Comparison of ENCODE assay signal across 14 cellular contexts in genomic region chr4:147714575-147715401, GRCh38. TPM values are rescaled to one million over a fixed set of nuclear protein-coding genes. Genes with fewer than 3 reads are reported as not detected.
DNase-seq lines count a peak whose midpoint lies in the region; ATAC-seq and TF ChIP-seq lines count a peak whose summit lies in the region.
"Had no signal": no experiment of that assay in that cellular context is flagged by ENCODE, and none has a peak within 500 bp of the region (broad histone marks: within the 10 kb centered on the region; RNA-seq: fewer than 3 reads in every experiment).

No MANE protein-coding gene starts in this region.

- POLR2A ChIA-PET in IMR-90 (lab: Charles Lee; ENCODE audit: unreplicated experiment) = no interaction called here

- H4K5ac ChIP-seq in IMR-90 (ENCODE audit: low read depth, low read length) = peak overlapping the region; percentile 70; the same call in 1 of the 2 replicates
- H4K5ac ChIP-seq in mesendoderm (ENCODE audit: low read length) = no peak overlapping the region

- H3K27me3 ChIP-seq in IMR-90 (ENCODE audit: control insufficient read depth, insufficient read depth, low read length) = no peaks in the 10 kb centered on the region
- no peaks in the 10 kb centered on the region for H3K27me3 ChIP-seq in mesendoderm (ENCODE audit: insufficient read depth, low read length, poor library complexity)
- H3K27me3 ChIP-seq: right lobe of liver had no signal

- no peaks in the 10 kb centered on the region for H3K79me2 ChIP-seq in mesendoderm (ENCODE audit: control insufficient read depth, insufficient read depth, low read length)

- H2AK5ac ChIP-seq in IMR-90 (ENCODE audit: low read depth, low read length) = peak overlapping the region; percentile 54; the same call in 1 of the 2 replicates
- H2AK5ac ChIP-seq in mesendoderm (ENCODE audit: low read length) = no peak overlapping the region

- no peaks in the 10 kb centered on the region for H3K79me1 ChIP-seq in IMR-90 (ENCODE audit: low read depth in 1 of 2, low read length in 2 of 2)
- no peaks in the 10 kb centered on the region for H3K79me1 ChIP-seq in mesendoderm (ENCODE audit: low read length)

- H3K4me3 ChIP-seq in IMR-90 (ENCODE audit: insufficient read depth, low read depth, low read length) = no peak overlapping the region
- H3K4me3 ChIP-seq in mesendoderm (ENCODE audit: low read length) = no peak overlapping the region
- H3K4me3 ChIP-seq: right lobe of liver had no signal

- peak; percentile 88 for ATAC-seq in IMR-90 (ENCODE audit: low read depth)
- no peak for ATAC-seq in GM19463 (IDR thresholded peaks at IDR 0.05; ENCODE audit: unreplicated experiment)
- ATAC-seq: right lobe of liver had no signal

- H3K18ac ChIP-seq in IMR-90 (ENCODE audit: low read depth, low read length) (peak overlapping the region; percentile 78), mesendoderm (ENCODE audit: low read length) (no peak overlapping the region)

- H3K9me3 ChIP-seq in IMR-90 (ENCODE audit: control insufficient read depth, insufficient read depth, low read length) = no peaks in the 10 kb centered on the region
- H3K9me3 ChIP-seq: right lobe of liver had no signal

- no peak overlapping the region for H2AK9ac ChIP-seq in IMR-90 (replicated peaks; ENCODE audit: low read depth, low read length, poor library complexity)

- intact Hi-C loops in IMR-90 (cut with micrococcal nuclease) = no loop called here

- H3K56ac ChIP-seq in IMR-90 (ENCODE audit: extremely low read depth, insufficient read depth, low read length) (no peak overlapping the region), mesendoderm (ENCODE audit: low read length) (no peak overlapping the region)

- H3K27ac ChIP-seq in IMR-90 (ENCODE audit: insufficient read depth, low read length) = peak overlapping the region; percentile 79
- H3K27ac ChIP-seq in mesendoderm (ENCODE audit: low read depth, low read length) = no peak overlapping the region
- H3K27ac ChIP-seq: HL-60, right lobe of liver had no signal

- TF ChIP-seq CTCF in IMR-90 (conservative IDR thresholded peaks at IDR 0.05; ENCODE audit: low read depth, low read length) = no peak

- 0 out of 2 replicates have a peak overlapping the region, but pooled peaks have one; percentile 47 for H2BK20ac ChIP-seq in IMR-90 (ENCODE audit: low read depth, low read length)

- no peaks in the 10 kb centered on the region for H3K36me3 ChIP-seq in IMR-90 (ENCODE audit: control insufficient read depth, insufficient read depth, low read length)
- no peaks in the 10 kb centered on the region for H3K36me3 ChIP-seq in mesendoderm (ENCODE audit: control insufficient read depth, insufficient read depth, low read length)
- H3K36me3 ChIP-seq: right lobe of liver had no signal

- dilution Hi-C loops in IMR-90 (cut with HindIII; ENCODE audit: low sequenced_read_pairs, unreplicated experiment) = no loop called here

- no peaks in the 10 kb centered on the region for H4K20me1 ChIP-seq in IMR-90 (ENCODE audit: insufficient read depth, low read length)

- DNase-seq in ACHN (peak; percentile 38), IMR-90 (peak; percentile 90), dedifferentiated amniotic fluid mesenchymal stem cell (ENCODE audit: extremely low spot score) (peak; percentile 78), mesendoderm (peak; percentile 53), NCI-H2171 treated with DMSO at 0.1 percent for 48 hours (lab: John Stamatoyannopoulos, UW) (no peak), DMS 273 treated with DMSO at 0.1 percent for 48 hours (lab: John Stamatoyannopoulos, UW) (no peak)
- no peak for DNase-seq in activated CD8-positive, alpha-beta memory T cell treated with anti-CD3 and anti-CD28 coated beads, Interleukin-2, amount 50 U/mL, for 48 hours
- DNase-seq: anterior cingulate cortex, foreskin melanocyte, NCI-H1092 treated with DMSO at 0.1 percent for 48 hours, NCI-H748 treated with DMSO at 0.1 percent for 48 hours, right lobe of liver had no signal

- H3K23ac ChIP-seq in IMR-90 (ENCODE audit: low read depth, low read length) = no peak overlapping the region
- H3K23ac ChIP-seq in mesendoderm (ENCODE audit: low read length) = no peak overlapping the region

- no peak overlapping the region for H4K91ac ChIP-seq in IMR-90 (ENCODE audit: insufficient read depth, low read depth, low read length)

- in situ Hi-C loops in ACHN (cut with HindIII; ENCODE audit: low pct_ligation_motif_present, low pct_unique_long_range_greater_than_20kb, low sequenced_read_pairs) = no loop called here
- in situ Hi-C loops in IMR-90 (cut with MboI; ENCODE audit: low sequenced_read_pairs) = no loop called here

- peak overlapping the region; percentile 67; the same call in 1 of the 2 replicates for H3K14ac ChIP-seq in IMR-90 (replicated peaks; ENCODE audit: low read depth, low read length)

- H2BK15ac ChIP-seq in IMR-90 (ENCODE audit: low read depth, low read length) (no peak overlapping the region), mesendoderm (replicated peaks; ENCODE audit: low read depth) (no peak overlapping the region)

- peaks cover 4% of the 10 kb centered on the region; the same call in 1 of the 2 replicates for H3K4me1 ChIP-seq in IMR-90 (ENCODE audit: control insufficient read depth, insufficient read depth, low read length)
- H3K4me1 ChIP-seq in mesendoderm (ENCODE audit: control insufficient read depth, low read depth, low read length) = no peaks in the 10 kb centered on the region
- H3K4me1 ChIP-seq: right lobe of liver had no signal

- no CpG with 5 or more reads among the region's 8 CpGs for WGBS in IMR-90 (ENCODE audit: extremely low coverage in 2 of 2, insufficient read length in 1 of 2), 2 experiments
- no CpG with 5 or more reads among the region's 8 CpGs for WGBS in mesendoderm (ENCODE audit: extremely low coverage, insufficient coverage, low lambda C conversion rate)

- TF ChIP-seq RAD21 in IMR-90 (IDR thresholded peaks at IDR 0.05; ENCODE audit: low read length) = no peak

- CTCF ChIA-PET in IMR-90 (lab: Yijun Ruan, JAX) = interaction anchor here (1.2 to 1.5 kb wide), 2 partner anchors 23 to 152 kb away, joined by 3 to 11 read pairs; no protein-coding TSS in a partner anchor

- no peaks in the 10 kb centered on the region for H3K9me1 ChIP-seq in IMR-90 (ENCODE audit: insufficient read depth, low read length)

- no TSS peak for BruUV-seq in IMR-90 (replicated peaks; lab: Mats Ljungman, UMichigan)

- H3K9ac ChIP-seq in IMR-90 (ENCODE audit: low read depth, low read length) = no peak overlapping the region
- H3K9ac ChIP-seq in mesendoderm (ENCODE audit: low read length) = no peak overlapping the region

- H2BK120ac ChIP-seq in IMR-90 (ENCODE audit: low read depth, low read length) (peak overlapping the region; percentile 59; the same call in 1 of the 2 replicates), mesendoderm (ENCODE audit: low read depth, low read length) (no peak overlapping the region)

- peak overlapping the region in 1 of 2 experiments; percentile 67; a peak in 1 of 4 replicates for H4K8ac ChIP-seq in IMR-90 (ENCODE audit: low read depth in 2 of 2, low read length in 2 of 2)
- no peak overlapping the region for H4K8ac ChIP-seq in mesendoderm (ENCODE audit: low read depth, low read length)

- H3K4ac ChIP-seq in IMR-90 (ENCODE audit: low read depth, low read length) (peak overlapping the region; percentile 79), mesendoderm (ENCODE audit: low read depth, low read length) (no peak overlapping the region)

- no peak overlapping the region for H2AFZ ChIP-seq in IMR-90 (replicated peaks; ENCODE audit: low read length, poor library complexity)

- no peak for TF ChIP-seq POLR2A in IMR-90 (IDR thresholded peaks at IDR 0.05; ENCODE audit: low read depth, low read length)

- peak overlapping the region; percentile 90 for H2BK5ac ChIP-seq in IMR-90 (ENCODE audit: low read depth, low read length, poor library complexity, severe bottlenecking)
- no peak overlapping the region for H2BK5ac ChIP-seq in mesendoderm (ENCODE audit: low read length)

- no peak overlapping the region for H3K4me2 ChIP-seq in IMR-90 (ENCODE audit: low read depth, low read length)
- no peak overlapping the region for H3K4me2 ChIP-seq in mesendoderm (ENCODE audit: low read length)

TF ChIP-seq in IMR-90, 13 proteins besides CTCF, POLR2A, EP300 and RAD21 (continues in another document):
- TF ChIP-seq CEBPB (IDR thresholded peaks at IDR 0.05; ENCODE audit: low read depth, low read length) (peak; percentile 71; the same call in 1 of the 2 replicates), ELK1 (IDR thresholded peaks at IDR 0.05; ENCODE audit: borderline replicate concordance, low read depth, low read length) (no peak), MAZ (IDR thresholded peaks at IDR 0.05; ENCODE audit: borderline replicate concordance, low read depth, low read length) (no peak), RFX5 (IDR thresholded peaks at IDR 0.05; ENCODE audit: low read depth, low read length) (no peak), NFE2L2 (IDR thresholded peaks at IDR 0.05; ENCODE audit: low read depth, low read length) (no peak), BHLHE40 (IDR thresholded peaks at IDR 0.05; ENCODE audit: low read depth, low read length) (no peak)
- TF ChIP-seq, protein P1, sequence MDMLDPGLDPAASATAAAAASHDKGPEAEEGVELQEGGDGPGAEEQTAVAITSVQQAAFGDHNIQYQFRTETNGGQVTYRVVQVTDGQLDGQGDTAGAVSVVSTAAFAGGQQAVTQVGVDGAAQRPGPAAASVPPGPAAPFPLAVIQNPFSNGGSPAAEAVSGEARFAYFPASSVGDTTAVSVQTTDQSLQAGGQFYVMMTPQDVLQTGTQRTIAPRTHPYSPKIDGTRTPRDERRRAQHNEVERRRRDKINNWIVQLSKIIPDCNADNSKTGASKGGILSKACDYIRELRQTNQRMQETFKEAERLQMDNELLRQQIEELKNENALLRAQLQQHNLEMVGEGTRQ (IDR thresholded peaks at IDR 0.05; ENCODE audit: low read depth, low read length) = no peak

RNA-seq across cellular contexts. Expression of gene ARHGAP10, which starts 17.1 kb away (rescaled TPM):
- total RNA-seq in IMR-90 (2012; rRNA removed) = 29.4 and 42.8 TPM in 2 replicates
- 27.1 and 29.0 TPM in 2 replicates for polyA plus RNA-seq in IMR-90 (2012; rRNA removed)
- 24.2 and 25.1 TPM in 2 replicates for polyA plus RNA-seq in IMR-90 (2012; cell fraction: cytosol; rRNA removed)
- polyA plus RNA-seq in IMR-90 (2012; cell fraction: nucleus; rRNA removed; ENCODE audit: low replicate concordance) = 25.9 and 37.1 TPM in 2 replicates
- 12.9 TPM for polyA plus RNA-seq in mesendoderm (2013, experiment 1 of 2)
- polyA plus RNA-seq in mesendoderm (2013, experiment 2 of 2) = 13.3 TPM

RNA-seq across cellular contexts. Expression of gene PRMT9, which starts 30.8 kb away (rescaled TPM):
- total RNA-seq in IMR-90 (2012; rRNA removed) = 14.2 and 15.6 TPM in 2 replicates
- polyA plus RNA-seq in IMR-90 (2012; rRNA removed) = 3.4 and 5.0 TPM in 2 replicates
- polyA plus RNA-seq in IMR-90 (2012; cell fraction: cytosol; rRNA removed) = 1.2 and 1.3 TPM in 2 replicates
- polyA plus RNA-seq in IMR-90 (2012; cell fraction: nucleus; rRNA removed; ENCODE audit: low replicate concordance) = 2.6 and 17.2 TPM in 2 replicates
- polyA plus RNA-seq in mesendoderm (2013, experiment 1 of 2) = 4.7 TPM
- 4.8 TPM for polyA plus RNA-seq in mesendoderm (2013, experiment 2 of 2)

Comparison
In these comparisons a context has a peak if more than half of its experiments do, and no peak if none do; other contexts are left out.
1. DNase-seq: peak in ACHN (single experiment), IMR-90 (single experiment), dedifferentiated amniotic fluid mesenchymal stem cell (single experiment) and mesendoderm (single experiment); none in NCI-H2171 treated with DMSO at 0.1 percent for 48 hours (single experiment), DMS 273 treated with DMSO at 0.1 percent for 48 hours (single experiment) and activated CD8-positive, alpha-beta memory T cell treated with anti-CD3 and anti-CD28 coated beads, Interleukin-2, amount 50 U/mL, for 48 hours (single experiment).